In genomic region chr2:190534310-190535118, GRCh38 we compare ENCODE assay signal across 1 cellular context.
TF ChIP-seq lines count a peak whose summit lies in the region.

NEMP2 (minus strand) TSS chr2:190534722; CDS start chr2:190534655, 67 bp downstream.

TF ChIP-seq in HepG2, 621 proteins besides CTCF, POLR2A, EP300 and RAD21 (continued from another document and continues in another):
- TF ChIP-seq ZNF800 (CRISPR knock-in tag; IDR thresholded peaks at IDR 0.05) (0 out of 2 replicates have a peak, but pooled peaks have one; percentile 21), ZSCAN29 (CRISPR knock-in tag; conservative IDR thresholded peaks at IDR 0.05) (peak; percentile 97), JUNB (CRISPR knock-in tag; IDR thresholded peaks at IDR 0.05; ENCODE audit: borderline replicate concordance) (peak; percentile 38; the same call in 1 of the 2 replicates), PCBP2 (optimal IDR thresholded peaks at IDR 0.05; ENCODE audit: low read depth, low read length, poor library complexity, severe bottlenecking) (no peak), ZNF343 (CRISPR knock-in tag; IDR thresholded peaks at IDR 0.05) (peak; percentile 96), ARID3A (IDR thresholded peaks at IDR 0.05; ENCODE audit: low read depth, low read length) (no peak), NCOA1 (CRISPR knock-in tag; IDR thresholded peaks at IDR 0.05) (no peak), ZNF253 (CRISPR knock-in tag; IDR thresholded peaks at IDR 0.05; ENCODE audit: borderline replicate concordance) (peak; percentile 89; the same call in 1 of the 2 replicates), KLF15 (CRISPR knock-in tag; IDR thresholded peaks at IDR 0.05; ENCODE audit: borderline replicate concordance) (peak; percentile 55), AGO2 (optimal IDR thresholded peaks at IDR 0.05; ENCODE audit: low read depth, low read length) (peak; percentile 78), DNMT3B (CRISPR knock-in tag; conservative IDR thresholded peaks at IDR 0.05) (no peak; the same call in 1 of the 2 replicates), CERS6 (CRISPR knock-in tag; IDR thresholded peaks at IDR 0.05) (no peak; the same call in 1 of the 2 replicates), CHCHD3 (CRISPR knock-in tag; IDR thresholded peaks at IDR 0.05) (peak; percentile 97), PRMT3 (CRISPR knock-in tag; IDR thresholded peaks at IDR 0.05; ENCODE audit: borderline replicate concordance, low read depth) (peak; percentile 97), ZNF720 (CRISPR knock-in tag; IDR thresholded peaks at IDR 0.05) (no peak), PRDM15 (CRISPR knock-in tag; IDR thresholded peaks at IDR 0.05) (no peak), MAFF (IDR thresholded peaks at IDR 0.05; ENCODE audit: low read depth, low read length) (no peak), HMGXB3 (CRISPR knock-in tag; IDR thresholded peaks at IDR 0.05; ENCODE audit: borderline replicate concordance) (peak; percentile 35; the same call in 1 of the 2 replicates), GTF3A (CRISPR knock-in tag; conservative IDR thresholded peaks at IDR 0.05) (peak; percentile 95), JUND (CRISPR knock-in tag; IDR thresholded peaks at IDR 0.05) (no peak), TP53 (CRISPR knock-in tag; conservative IDR thresholded peaks at IDR 0.05) (no peak), ZSCAN21 (CRISPR knock-in tag; IDR thresholded peaks at IDR 0.05; ENCODE audit: borderline replicate concordance) (peak; percentile 94), ZNF564 (CRISPR knock-in tag; IDR thresholded peaks at IDR 0.05) (peak; percentile 86; the same call in 1 of the 2 replicates), MIER2 (CRISPR knock-in tag; IDR thresholded peaks at IDR 0.05) (no peak), DPF2 (CRISPR knock-in tag; IDR thresholded peaks at IDR 0.05; ENCODE audit: borderline replicate concordance, low read depth) (no peak), CREB1 (IDR thresholded peaks at IDR 0.05) (no peak), CREB1 (CRISPR knock-in tag; IDR thresholded peaks at IDR 0.05) (no peak), HNF1A (IDR thresholded peaks at IDR 0.05; ENCODE audit: low read depth) (no peak), HNF1A (CRISPR knock-in tag; IDR thresholded peaks at IDR 0.05; ENCODE audit: borderline replicate concordance) (peak; percentile 80), NKX3-1 (CRISPR knock-in tag; IDR thresholded peaks at IDR 0.05) (peak; percentile 89), TARDBP (CRISPR knock-in tag; IDR thresholded peaks at IDR 0.05) (peak; percentile 59; the same call in 1 of the 2 replicates), ZNF670 (CRISPR knock-in tag; IDR thresholded peaks at IDR 0.05; ENCODE audit: borderline replicate concordance) (peak; percentile 98), MAZ (IDR thresholded peaks at IDR 0.05; ENCODE audit: borderline replicate concordance, low read depth, low read length) (peak; percentile 55), MAZ (CRISPR knock-in tag; IDR thresholded peaks at IDR 0.05; ENCODE audit: low read depth) (peak; percentile 99), ZNF740 (CRISPR knock-in tag; IDR thresholded peaks at IDR 0.05) (peak; percentile 74; the same call in 1 of the 2 replicates), ZBTB46 (CRISPR knock-in tag; IDR thresholded peaks at IDR 0.05; ENCODE audit: borderline replicate concordance) (peak; percentile 81; the same call in 1 of the 2 replicates), TIGD3 (CRISPR knock-in tag; IDR thresholded peaks at IDR 0.05; ENCODE audit: borderline replicate concordance) (peak; percentile 74; the same call in 1 of the 2 replicates), TAF1 (CRISPR knock-in tag; IDR thresholded peaks at IDR 0.05) (peak; percentile 84), SMAD3 (CRISPR knock-in tag; IDR thresholded peaks at IDR 0.05) (peak; percentile 63; the same call in 1 of the 2 replicates)
